ENCODE assay signal across 1 cellular context in genomic region chr2:150681120-150681796, GRCh38.
TF ChIP-seq lines count a peak whose summit lies in the region.

No MANE protein-coding gene starts in this region.

TF ChIP-seq in liver, 16 proteins besides CTCF, POLR2A, EP300 and RAD21 (continued from another document):
- TF ChIP-seq REST (IDR thresholded peaks at IDR 0.05) (no peak), FOXA1 (IDR thresholded peaks at IDR 0.05) (no peak), HNF4A (conservative IDR thresholded peaks at IDR 0.05) (peak; percentile 39 to 41), YY1 (IDR thresholded peaks at IDR 0.05) (no peak)
